In genomic region chr10:132724436-132724835, GRCh38 we compare ENCODE assay signal across 25 cellular contexts.
A peak's percentile ranks its signal among the peaks of the same experiment; 100 is the strongest.
DNase-seq lines count a peak whose midpoint lies in the region; ATAC-seq and TF ChIP-seq lines count a peak whose summit lies in the region.
"Had no signal": no experiment of that assay in that cellular context is flagged by ENCODE, and none has a peak within 500 bp of the region (broad histone marks: within the 10 kb centered on the region; RNA-seq: fewer than 3 reads in every experiment).

No MANE protein-coding gene starts in this region.

- WGBS in IMR-90 (ENCODE audit: extremely low coverage in 2 of 2, insufficient read length in 1 of 2), 2 experiments: 93% methylated on average over 3 of the region's 9 CpGs; no CpG with 5 or more reads in 1 of the 2 experiments

- no TSS peak for BruUV-seq in IMR-90 (replicated peaks; lab: Mats Ljungman, UMichigan)

- no peak overlapping the region for H2AK9ac ChIP-seq in IMR-90 (replicated peaks; ENCODE audit: low read depth, low read length, poor library complexity)

- in situ Hi-C loops in IMR-90 (cut with MboI; ENCODE audit: low sequenced_read_pairs): no loop called here

- DNase-seq in IMR-90: peak; percentile 72
- peak; percentile 88 for DNase-seq in SKM-1 (lab: John Stamatoyannopoulos, UW; ENCODE audit: unreplicated experiment)
- DNase-seq in glutamatergic neuron: no peak
- DNase-seq in GM23338 (ENCODE audit: low spot score): no peak
- no peak for DNase-seq in effector memory CD8-positive, alpha-beta T cell
- no peak for DNase-seq in hippocampal formation (lab: John Stamatoyannopoulos, UW)
- no peak for DNase-seq in middle frontal gyrus (ENCODE audit: extremely low spot score, low spot score)
- DNase-seq: C1 segment of cervical spinal cord; KBM-7; mesendoderm; NCI-H1105; NCI-H2107; NCI-H524; small intestine; stimulated activated CD4-positive, alpha-beta T cell treated with anti-CD3 and anti-CD28 coated beads, Interleukin-4, amount 100 ng/mL, for 4 hours; T1000 had no signal

- H3K4me1 Mint-ChIP-seq in glutamatergic neuron (ENCODE audit: low read depth, unreplicated experiment) (peaks cover 11% of the 10 kb centered on the region), GM23338 (peaks cover 7% of the 10 kb centered on the region)
- no peaks in the 10 kb centered on the region for H3K4me1 Mint-ChIP-seq in effector memory CD8-positive, alpha-beta T cell (ENCODE audit: low read depth in 2 of 2)
- H3K4me1 Mint-ChIP-seq: central memory CD8-positive, alpha-beta T cell had no signal

- no peaks in the 10 kb centered on the region for H3K79me2 ChIP-seq in GM23338 (replicated peaks; ENCODE audit: insufficient read depth)

- no peaks in the 10 kb centered on the region for H3F3A ChIP-seq in GM23338 (replicated peaks; ENCODE audit: low read depth)

- no peak for TF ChIP-seq POLR2A in IMR-90 (IDR thresholded peaks at IDR 0.05; ENCODE audit: low read depth, low read length)

- H3K4me3 Mint-ChIP-seq in glutamatergic neuron (ENCODE audit: unreplicated experiment) (peak overlapping the region; percentile 7), GM23338 (no peak overlapping the region)
- no peak overlapping the region for H3K4me3 Mint-ChIP-seq in effector memory CD8-positive, alpha-beta T cell
- H3K4me3 Mint-ChIP-seq: central memory CD8-positive, alpha-beta T cell; natural killer cell treated with Interleukin-12 subunit alpha and Interleukin-12 subunit beta and Interleukin-15 and Interleukin-18, amount 100 ng/mL, for 72 hours had no signal

- H3K27me3 Mint-ChIP-seq in glutamatergic neuron (ENCODE audit: unreplicated experiment) (peaks cover 4% of the 10 kb centered on the region), GM23338 (ENCODE audit: insufficient read depth, low read depth, poor library complexity) (peaks cover 6% of the 10 kb centered on the region)
- H3K27me3 Mint-ChIP-seq in effector memory CD8-positive, alpha-beta T cell: no peaks in the 10 kb centered on the region
- H3K27me3 Mint-ChIP-seq: central memory CD8-positive, alpha-beta T cell; natural killer cell treated with Interleukin-12 subunit alpha and Interleukin-12 subunit beta and Interleukin-15 and Interleukin-18, amount 100 ng/mL, for 72 hours; progenitor cell of endocrine pancreas had no signal

- peaks cover 0 to 95% (median 69%) of the 10 kb centered on the region in 11 experiments; a peak in 18 of 22 replicates for H4K20me1 ChIP-seq in BLaER1 treated with 17β-estradiol and CSF1 and Interleukin-3, amounts not matched to agents 10 nM and 100 nM
- H4K20me1 ChIP-seq in IMR-90 (ENCODE audit: insufficient read depth, low read length): no peaks in the 10 kb centered on the region; the same call in 1 of the 2 replicates
- H4K20me1 ChIP-seq in GM23338 (replicated peaks; ENCODE audit: insufficient read depth): no peaks in the 10 kb centered on the region

- no peak overlapping the region for H3K27ac ChIP-seq in BLaER1 treated with 17β-estradiol and CSF1 and Interleukin-3, amounts not matched to agents 10 nM and 100 nM
- H3K27ac ChIP-seq in IMR-90 (ENCODE audit: insufficient read depth, low read length) (no peak overlapping the region), GM23338 (ENCODE audit: low read depth) (no peak overlapping the region)
- H3K27ac ChIP-seq: vagina had no signal

- H3K27ac Mint-ChIP-seq in glutamatergic neuron (ENCODE audit: unreplicated experiment) (no peak overlapping the region), GM23338 (no peak overlapping the region)
- H3K27ac Mint-ChIP-seq in effector memory CD8-positive, alpha-beta T cell: no peak overlapping the region
- H3K27ac Mint-ChIP-seq: activated T-helper 2 cell treated with anti-CD3 and anti-CD28 coated beads, Interferon-gamma antibody, Interleukin-2, Interleukin-4, amounts not matched to agents 10 μg/mL and 5 μg/mL and 100 μg/mL, durations not matched to agents 14 hours and 24 hours and 36 hours; natural killer cell treated with Interleukin-12 subunit alpha and Interleukin-12 subunit beta and Interleukin-15 and Interleukin-18, amount 100 ng/mL, for 72 hours; progenitor cell of endocrine pancreas had no signal

- H2BK15ac ChIP-seq in IMR-90 (ENCODE audit: low read depth, low read length): no peak overlapping the region

- H3K9me3 ChIP-seq in BLaER1 treated with 17β-estradiol and CSF1 and Interleukin-3, amounts not matched to agents 10 nM and 100 nM (replicated peaks in 1 of 11): no peaks in the 10 kb centered on the region; a peak in 1 of 22 replicates
- no peaks in the 10 kb centered on the region for H3K9me3 ChIP-seq in IMR-90 (ENCODE audit: control insufficient read depth, insufficient read depth, low read length)
- H3K9me3 ChIP-seq: HAP-1, SJCRH30, vagina had no signal

- CTCF ChIA-PET in IMR-90 (lab: Yijun Ruan, JAX): no interaction called here

- H3K36me3 ChIP-seq in BLaER1 treated with 17β-estradiol and CSF1 and Interleukin-3, amounts not matched to agents 10 nM and 100 nM: peaks cover 5 to 53% (median 23%) of the 10 kb centered on the region in 11 experiments; a peak in 16 of 22 replicates
- peaks cover 5% of the 10 kb centered on the region for H3K36me3 ChIP-seq in IMR-90 (ENCODE audit: control insufficient read depth, insufficient read depth, low read length)
- H3K36me3 ChIP-seq in GM23338 (ENCODE audit: insufficient read depth): no peaks in the 10 kb centered on the region
- H3K36me3 ChIP-seq: HAP-1, SJCRH30 had no signal

- H3K36me3 Mint-ChIP-seq in glutamatergic neuron (ENCODE audit: unreplicated experiment): peaks cover 24% of the 10 kb centered on the region
- H3K36me3 Mint-ChIP-seq in GM23338 (ENCODE audit: low read depth): no peaks in the 10 kb centered on the region; the same call in 2 of the 3 replicates
- H3K36me3 Mint-ChIP-seq in effector memory CD8-positive, alpha-beta T cell (ENCODE audit: insufficient read depth): peaks cover 3% of the 10 kb centered on the region
- H3K36me3 Mint-ChIP-seq: natural killer cell treated with Interleukin-12 subunit alpha and Interleukin-12 subunit beta and Interleukin-15 and Interleukin-18, amount 100 ng/mL, for 72 hours had no signal

- no peak for TF ChIP-seq CTCF in IMR-90 (conservative IDR thresholded peaks at IDR 0.05; ENCODE audit: low read depth, low read length)
- TF ChIP-seq CTCF in glutamatergic neuron (IDR thresholded peaks at IDR 0.05; ENCODE audit: partially characterized antibody, unreplicated experiment): no peak
- no peak for TF ChIP-seq CTCF in GM23338 (conservative IDR thresholded peaks at IDR 0.05; ENCODE audit: low read depth in 2 of 2)

- no peak overlapping the region for H4K5ac ChIP-seq in IMR-90 (ENCODE audit: low read depth, low read length)

- peak overlapping the region in 7 of 11 experiments; percentile 42 to 91 (median 85); a peak in 10 of 22 replicates for H3K4me2 ChIP-seq in BLaER1 treated with 17β-estradiol and CSF1 and Interleukin-3, amounts not matched to agents 10 nM and 100 nM
- H3K4me2 ChIP-seq in IMR-90 (ENCODE audit: low read depth, low read length): no peak overlapping the region
- no peak overlapping the region for H3K4me2 ChIP-seq in GM23338

- H3K27me3 ChIP-seq in BLaER1 treated with 17β-estradiol and CSF1 and Interleukin-3, amounts not matched to agents 10 nM and 100 nM: no peaks in the 10 kb centered on the region; a peak in 1 of 22 replicates
- H3K27me3 ChIP-seq in IMR-90 (ENCODE audit: control insufficient read depth, insufficient read depth, low read length) (no peaks in the 10 kb centered on the region), GM23338 (ENCODE audit: insufficient read depth) (no peaks in the 10 kb centered on the region)
- H3K27me3 ChIP-seq: SJCRH30, vagina had no signal

- no peak overlapping the region for H3K56ac ChIP-seq in IMR-90 (ENCODE audit: extremely low read depth, insufficient read depth, low read length)

- H3K4ac ChIP-seq in IMR-90 (ENCODE audit: low read depth, low read length): no peak overlapping the region

- ATAC-seq in IMR-90 (ENCODE audit: low read depth) (no peak), GM23338 (no peak)
- no peak for ATAC-seq in effector memory CD8-positive, alpha-beta T cell (replicated peaks)
- ATAC-seq: activated CD4-positive, CD25-positive, alpha-beta regulatory T cell treated with anti-CD3 and anti-CD28 coated beads, Interleukin-2, amount 50 U/mL, for 24 hours; natural killer cell treated with Interleukin-12 subunit alpha and Interleukin-12 subunit beta and Interleukin-15 and Interleukin-18, amount 100 ng/mL, for 72 hours had no signal

- H3K4me3 ChIP-seq in BLaER1 treated with 17β-estradiol and CSF1 and Interleukin-3, amounts not matched to agents 10 nM and 100 nM: no peak overlapping the region
- no peak overlapping the region for H3K4me3 ChIP-seq in IMR-90 (ENCODE audit: insufficient read depth, low read depth, low read length)
- H3K4me3 ChIP-seq in GM23338: no peak overlapping the region
- H3K4me3 ChIP-seq: HAP-1, SJCRH30, vagina had no signal

- POLR2A ChIA-PET in IMR-90 (lab: Charles Lee; ENCODE audit: unreplicated experiment): no interaction called here

- H2AFZ ChIP-seq in IMR-90 (replicated peaks; ENCODE audit: low read length, poor library complexity) (no peak overlapping the region), GM23338 (no peak overlapping the region)

- peaks cover 14% of the 10 kb centered on the region for H3K9me3 Mint-ChIP-seq in glutamatergic neuron (ENCODE audit: unreplicated experiment)
- H3K9me3 Mint-ChIP-seq in GM23338: no peaks in the 10 kb centered on the region
- no peaks in the 10 kb centered on the region for H3K9me3 Mint-ChIP-seq in effector memory CD8-positive, alpha-beta T cell
- H3K9me3 Mint-ChIP-seq: activated T-helper 2 cell treated with anti-CD3 and anti-CD28 coated beads, Interferon-gamma antibody, Interleukin-2, Interleukin-4, amounts not matched to agents 10 μg/mL and 5 μg/mL and 100 μg/mL, durations not matched to agents 14 hours and 24 hours and 36 hours; central memory CD8-positive, alpha-beta T cell; natural killer cell treated with Interleukin-12 subunit alpha and Interleukin-12 subunit beta and Interleukin-15 and Interleukin-18, amount 100 ng/mL, for 72 hours had no signal

- H2AK5ac ChIP-seq in IMR-90 (ENCODE audit: low read depth, low read length): no peak overlapping the region

- intact Hi-C loops in IMR-90 (cut with micrococcal nuclease): no loop called here

- no peak overlapping the region for H3K9ac ChIP-seq in BLaER1 treated with 17β-estradiol and CSF1 and Interleukin-3, amounts not matched to agents 10 nM and 100 nM
- no peak overlapping the region for H3K9ac ChIP-seq in IMR-90 (ENCODE audit: low read depth, low read length)

- no peak overlapping the region for H2BK120ac ChIP-seq in IMR-90 (ENCODE audit: low read depth, low read length)

- no peaks in the 10 kb centered on the region; the same call in 1 of the 2 replicates for H3K9me1 ChIP-seq in IMR-90 (ENCODE audit: insufficient read depth, low read length)

- TF ChIP-seq RAD21 in IMR-90 (IDR thresholded peaks at IDR 0.05; ENCODE audit: low read length): no peak

- no peak overlapping the region for H2BK20ac ChIP-seq in IMR-90 (ENCODE audit: low read depth, low read length)

- H4K8ac ChIP-seq in IMR-90 (ENCODE audit: low read depth in 2 of 2, low read length in 2 of 2): no peak overlapping the region

- H3K23ac ChIP-seq in IMR-90 (ENCODE audit: low read depth, low read length): no peak overlapping the region

- H3K9me2 ChIP-seq in GM23338 (ENCODE audit: insufficient read depth): no peaks in the 10 kb centered on the region

- peaks cover 0 to 2% of the 10 kb centered on the region in 2 experiments; a peak in 1 of 4 replicates for H3K79me1 ChIP-seq in IMR-90 (ENCODE audit: low read depth in 1 of 2, low read length in 2 of 2)

- no peak overlapping the region for H3K18ac ChIP-seq in IMR-90 (ENCODE audit: low read depth, low read length)

- peaks cover 16 to 78% (median 70%) of the 10 kb centered on the region in 10 experiments for H3K4me1 ChIP-seq in BLaER1 treated with 17β-estradiol and CSF1 and Interleukin-3, amounts not matched to agents 10 nM and 100 nM
- peaks cover 7% of the 10 kb centered on the region for H3K4me1 ChIP-seq in IMR-90 (ENCODE audit: control insufficient read depth, insufficient read depth, low read length)
- no peaks in the 10 kb centered on the region for H3K4me1 ChIP-seq in GM23338 (ENCODE audit: insufficient read depth)
- H3K4me1 ChIP-seq: HAP-1, vagina had no signal

- no peak overlapping the region for H3K14ac ChIP-seq in IMR-90 (replicated peaks; ENCODE audit: low read depth, low read length)

- H4K91ac ChIP-seq in IMR-90 (ENCODE audit: insufficient read depth, low read depth, low read length): no peak overlapping the region

- no peak overlapping the region for H2BK5ac ChIP-seq in IMR-90 (ENCODE audit: low read depth, low read length, poor library complexity, severe bottlenecking)

- dilution Hi-C loops in IMR-90 (cut with HindIII; ENCODE audit: low sequenced_read_pairs, unreplicated experiment): no loop called here

Comparison
In these comparisons a context has a peak if more than half of its experiments do, and no peak if none do; other contexts are left out.
1. H3K4me2 ChIP-seq: peak in BLaER1 treated with 17β-estradiol and CSF1 and Interleukin-3, amounts not matched to agents 10 nM and 100 nM (7 of 11); none in IMR-90 (single experiment) and GM23338 (single experiment).
2. DNase-seq: peak in IMR-90 (single experiment) and SKM-1 (single experiment); none in glutamatergic neuron (single experiment), GM23338 (single experiment), effector memory CD8-positive, alpha-beta T cell (0 of 3), hippocampal formation (0 of 2) and middle frontal gyrus (single experiment).